ENCODE assay signal across 23 cellular contexts in the genomic region with DNA sequence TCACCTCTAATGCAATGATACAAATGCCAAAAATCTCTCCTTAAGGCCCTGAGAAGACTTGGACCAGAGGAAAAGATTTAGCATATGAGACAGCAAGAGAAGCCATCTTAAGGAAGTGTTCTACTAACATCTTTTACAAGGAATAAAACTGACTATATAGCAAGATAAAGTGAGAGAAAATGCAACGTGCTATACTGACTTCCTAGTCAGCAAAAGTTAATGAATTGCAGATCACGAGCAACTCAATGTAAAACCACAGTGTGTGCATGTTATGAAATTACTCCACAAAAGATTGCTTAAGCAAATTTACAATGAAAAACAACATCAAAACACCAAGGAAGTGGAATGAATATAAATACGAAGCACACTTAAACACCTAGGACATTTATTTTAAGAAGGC.
"Had no signal": no experiment of that assay in that cellular context is flagged by ENCODE, and none has a peak within 500 bp of the region (broad histone marks: within the 10 kb centered on the region; RNA-seq: fewer than 3 reads in every experiment).

No MANE protein-coding gene starts in this region.

- H3K36me3 Mint-ChIP-seq: immature natural killer cell; naive B cell; stimulated activated naive B cell treated with anti-CD40 and anti-IgM and Interleukin-4, amounts not matched to agents 10 μg/mL and 1 μg/mL and 100 μg/mL, for 72 hours had no signal

- H3K9me3 Mint-ChIP-seq: naive B cell; nephron; stimulated activated naive B cell treated with anti-CD40 and anti-IgM and Interleukin-4, amounts not matched to agents 10 μg/mL and 1 μg/mL and 100 μg/mL, for 72 hours; stimulated activated naive CD8-positive, alpha-beta T cell treated with anti-CD3 and anti-CD28 coated beads, Interleukin-15, amount 100 ng/mL, for 72 hours had no signal

- DNase-seq: colonic mucosa; dermis blood vessel endothelial cell; esophagus squamous epithelium; foreskin fibroblast; immature natural killer cell; left ventricle myocardium inferior; lower lobe of right lung; midbrain; naive B cell; occipital lobe; psoas muscle; retina; stimulated activated CD4-positive, alpha-beta T cell treated with anti-CD3 and anti-CD28 coated beads, Interleukin-2, amount 100 ng/mL, for 24 hours; stimulated activated CD4-positive, alpha-beta T cell treated with anti-CD3 and anti-CD28 coated beads, Interleukin-4, amount 100 ng/mL, for 4 hours; stimulated activated naive B cell treated with anti-CD40 and anti-IgM and Interleukin-4, amounts not matched to agents 10 μg/mL and 1 μg/mL and 100 μg/mL, for 72 hours; stimulated activated naive CD8-positive, alpha-beta T cell treated with anti-CD3 and anti-CD28 coated beads, Interleukin-15, amount 100 ng/mL, for 72 hours; transverse colon had no signal

- H3K79me2 ChIP-seq: parathyroid adenoma had no signal

- ATAC-seq: gastroesophageal sphincter; lower lobe of right lung; psoas muscle; sciatic nerve; stimulated activated naive B cell treated with anti-CD40 and anti-IgM and Interleukin-4, amounts not matched to agents 10 μg/mL and 1 μg/mL and 100 μg/mL, for 72 hours; stimulated activated naive CD8-positive, alpha-beta T cell treated with anti-CD3 and anti-CD28 coated beads, Interleukin-15, amount 100 ng/mL, for 72 hours had no signal

- H3K36me3 ChIP-seq: colonic mucosa, esophagus squamous epithelium, gastroesophageal sphincter, left ventricle myocardium inferior, lower lobe of right lung, thoracic aorta, transverse colon had no signal

- H3K4me3 ChIP-seq: colonic mucosa, esophagus squamous epithelium, gastroesophageal sphincter, left ventricle myocardium inferior, lower lobe of right lung, psoas muscle, thoracic aorta, transverse colon had no signal

- H3K27ac Mint-ChIP-seq: immature natural killer cell; naive B cell; stimulated activated naive B cell treated with anti-CD40 and anti-IgM and Interleukin-4, amounts not matched to agents 10 μg/mL and 1 μg/mL and 100 μg/mL, for 72 hours; stimulated activated naive CD8-positive, alpha-beta T cell treated with anti-CD3 and anti-CD28 coated beads, Interleukin-15, amount 100 ng/mL, for 72 hours had no signal

- FAIRE-seq: keratinocyte had no signal

- H3K9ac ChIP-seq: parathyroid adenoma had no signal

- H3K4me1 ChIP-seq: colonic mucosa, esophagus squamous epithelium, lower lobe of right lung, parathyroid adenoma had no signal

- H3K9me3 ChIP-seq: colonic mucosa, esophagus squamous epithelium, gastroesophageal sphincter, left ventricle myocardium inferior, lower lobe of right lung, psoas muscle, thoracic aorta, transverse colon had no signal

- H3K4me1 Mint-ChIP-seq: immature natural killer cell; naive B cell; stimulated activated naive B cell treated with anti-CD40 and anti-IgM and Interleukin-4, amounts not matched to agents 10 μg/mL and 1 μg/mL and 100 μg/mL, for 72 hours; stimulated activated naive CD8-positive, alpha-beta T cell treated with anti-CD3 and anti-CD28 coated beads, Interleukin-15, amount 100 ng/mL, for 72 hours had no signal

- H3K27ac ChIP-seq: colonic mucosa, esophagus squamous epithelium, gastroesophageal sphincter, left ventricle myocardium inferior, lower lobe of right lung, parathyroid adenoma, psoas muscle, thoracic aorta, transverse colon had no signal

- H3K27me3 Mint-ChIP-seq: stimulated activated naive CD8-positive, alpha-beta T cell treated with anti-CD3 and anti-CD28 coated beads, Interleukin-15, amount 100 ng/mL, for 72 hours had no signal

- H3K4me3 Mint-ChIP-seq: immature natural killer cell; naive B cell; nephron; stimulated activated naive B cell treated with anti-CD40 and anti-IgM and Interleukin-4, amounts not matched to agents 10 μg/mL and 1 μg/mL and 100 μg/mL, for 72 hours; stimulated activated naive CD8-positive, alpha-beta T cell treated with anti-CD3 and anti-CD28 coated beads, Interleukin-15, amount 100 ng/mL, for 72 hours had no signal

- H3K27me3 ChIP-seq: colonic mucosa, esophagus squamous epithelium, gastroesophageal sphincter, transverse colon had no signal

- H2AFZ ChIP-seq: parathyroid adenoma had no signal
